ENCODE assay signal across 20 cellular contexts in the genomic region with DNA sequence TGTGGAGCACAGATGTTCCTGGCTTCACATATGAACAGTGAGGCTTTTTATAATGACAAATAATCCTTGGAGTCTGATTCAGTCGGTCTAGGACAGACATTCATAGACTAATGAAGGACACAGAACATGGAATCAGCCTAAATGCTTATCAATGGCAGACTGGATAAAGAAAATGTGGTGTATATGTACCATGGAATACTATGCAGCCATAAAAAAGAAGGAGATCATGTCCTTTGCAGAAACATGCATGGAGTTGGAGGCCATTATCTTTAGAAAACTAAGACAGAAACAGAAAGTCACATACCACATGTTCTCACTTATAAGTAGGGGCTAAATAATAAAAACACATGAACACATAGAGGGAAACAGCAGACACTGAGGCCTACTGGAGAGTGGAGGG.
"Had no signal": no experiment of that assay in that cellular context is flagged by ENCODE, and none has a peak within 500 bp of the region (broad histone marks: within the 10 kb centered on the region; RNA-seq: fewer than 3 reads in every experiment).

No MANE protein-coding gene starts in this region.

- H3K4me3 ChIP-seq: dorsolateral prefrontal cortex, right lobe of liver, spleen, suprapubic skin, transverse colon, upper lobe of right lung, vagina had no signal

- H3K27ac Mint-ChIP-seq: naive B cell; natural killer cell treated with Interleukin-12 subunit alpha and Interleukin-12 subunit beta and Interleukin-15 and Interleukin-18, amount 100 ng/mL, for 72 hours; progenitor cell of endocrine pancreas; stimulated activated memory B cell treated with anti-CD40 and anti-IgM and Interleukin-4, amounts not matched to agents 10 μg/mL and 1 μg/mL and 100 μg/mL, for 72 hours had no signal

- H3K36me3 Mint-ChIP-seq: natural killer cell treated with Interleukin-12 subunit alpha and Interleukin-12 subunit beta and Interleukin-15 and Interleukin-18, amount 100 ng/mL, for 72 hours; stimulated activated memory B cell treated with anti-CD40 and anti-IgM and Interleukin-4, amounts not matched to agents 10 μg/mL and 1 μg/mL and 100 μg/mL, for 72 hours had no signal

- H3K9me3 ChIP-seq: neutrophil, right lobe of liver, spleen, suprapubic skin, transverse colon, upper lobe of right lung, vagina had no signal

- H3K36me3 ChIP-seq: neutrophil, right lobe of liver, spleen, suprapubic skin, transverse colon, upper lobe of right lung, vagina had no signal

- H3K27me3 ChIP-seq: dorsolateral prefrontal cortex, neutrophil, right lobe of liver, spleen, suprapubic skin, transverse colon, upper lobe of right lung, vagina had no signal

- H3K9ac ChIP-seq: parathyroid adenoma had no signal

- H3K79me2 ChIP-seq: parathyroid adenoma had no signal

- ATAC-seq: left lobe of liver; right lobe of liver; stimulated activated memory B cell treated with anti-CD40 and anti-IgM and Interleukin-4, amounts not matched to agents 10 μg/mL and 1 μg/mL and 100 μg/mL, for 72 hours; upper lobe of right lung had no signal

- H3K4me1 ChIP-seq: parathyroid adenoma, right lobe of liver, suprapubic skin, upper lobe of right lung, vagina had no signal

- H3K9me3 Mint-ChIP-seq: naive B cell; stimulated activated memory B cell treated with anti-CD40 and anti-IgM and Interleukin-4, amounts not matched to agents 10 μg/mL and 1 μg/mL and 100 μg/mL, for 72 hours had no signal

- H2AFZ ChIP-seq: parathyroid adenoma had no signal

- DNase-seq: dorsolateral prefrontal cortex; effector CD4-positive, alpha-beta T cell; head of caudate nucleus; kidney; naive B cell; right lobe of liver; spleen; stimulated activated CD4-positive, alpha-beta T cell treated with anti-CD3 and anti-CD28 coated beads, Interleukin-4, amount 100 ng/mL, for 4 hours; stimulated activated naive CD8-positive, alpha-beta T cell treated with anti-CD3 and anti-CD28 coated beads, Interleukin-15, Interleukin-2, amounts not matched to agents 100 U/mL and 50 U/mL, for 24 hours; transverse colon; upper lobe of right lung had no signal

- H3K27me3 Mint-ChIP-seq: naive B cell; natural killer cell treated with Interleukin-12 subunit alpha and Interleukin-12 subunit beta and Interleukin-15 and Interleukin-18, amount 100 ng/mL, for 72 hours; stimulated activated memory B cell treated with anti-CD40 and anti-IgM and Interleukin-4, amounts not matched to agents 10 μg/mL and 1 μg/mL and 100 μg/mL, for 72 hours had no signal

- H3K4me3 Mint-ChIP-seq: naive B cell; natural killer cell treated with Interleukin-12 subunit alpha and Interleukin-12 subunit beta and Interleukin-15 and Interleukin-18, amount 100 ng/mL, for 72 hours; neural crest cell; stimulated activated memory B cell treated with anti-CD40 and anti-IgM and Interleukin-4, amounts not matched to agents 10 μg/mL and 1 μg/mL and 100 μg/mL, for 72 hours had no signal

- H3K27ac ChIP-seq: dorsolateral prefrontal cortex, neutrophil, parathyroid adenoma, right lobe of liver, spleen, suprapubic skin, transverse colon, upper lobe of right lung, vagina had no signal
